ENCODE assay signal across 8 cellular contexts in genomic region chr3:194138098-194138474, GRCh38. TPM values are rescaled to one million over a fixed set of nuclear protein-coding genes. Genes with fewer than 3 reads are reported as not detected.
DNase-seq lines count a peak whose midpoint lies in the region; ATAC-seq and TF ChIP-seq lines count a peak whose summit lies in the region.

No MANE protein-coding gene starts in this region.

- H3K36me3 ChIP-seq in SK-N-SH (replicated peaks in 1 of 2; ENCODE audit: control insufficient read depth in 1 of 2, insufficient read depth in 2 of 2, low read length in 1 of 2), result peaks cover 0 to 7% of the 10 kb centered on the region in 2 experiments

- CTCF ChIA-PET in SK-N-SH (lab: Yijun Ruan, JAX), result interaction anchor here (0.8 to 7.7 kb wide), 38 partner anchors 9 to 499 kb away, joined by 3 to 94 read pairs (median 4); no protein-coding TSS in a partner anchor

- peaks cover 26% of the 10 kb centered on the region for H4K20me1 ChIP-seq in SK-N-SH (ENCODE audit: insufficient read depth)

- H3K4me1 ChIP-seq in SK-N-SH (ENCODE audit: control insufficient read depth in 1 of 2, insufficient read depth in 2 of 2, low read depth in 1 of 2, low read length in 1 of 2), result peaks cover 22 to 76% of the 10 kb centered on the region in 2 experiments

- H3K4me2 ChIP-seq in SK-N-SH, result peak overlapping the region; percentile 96

- 70% methylated on average over 8 of the region's 15 CpGs for WGBS in SK-N-SH (ENCODE audit: low lambda C conversion rate)

- POLR2A ChIA-PET in SK-N-SH (lab: Yijun Ruan, JAX), result interaction anchor here (1.5 to 5.6 kb wide), 3 partner anchors 134 to 357 kb away, joined by 3 to 49 read pairs (median 5); no protein-coding TSS in a partner anchor

- TF ChIP-seq CTCF in GM12875 (IDR thresholded peaks at IDR 0.05; ENCODE audit: borderline replicate concordance, insufficient read depth, low read depth, low read length), result no peak
- TF ChIP-seq CTCF in SK-N-SH (IDR thresholded peaks at IDR 0.05), result peak; percentile 5; the same call in 1 of the 2 replicates
- peak; percentile 1 for TF ChIP-seq CTCF in foreskin fibroblast (IDR thresholded peaks at IDR 0.05; ENCODE audit: low read depth, low read length)

- TF ChIP-seq EP300 in SK-N-SH (IDR thresholded peaks at IDR 0.05; ENCODE audit: borderline replicate concordance in 1 of 2, low read depth in 1 of 2, low read length in 1 of 2), result no peak

- no peaks in the 10 kb centered on the region for H3K27me3 ChIP-seq in SK-N-SH (ENCODE audit: insufficient read depth)

- DNase-seq in SK-N-SH, result no peak
- no peak for DNase-seq in foreskin fibroblast
- no peak for DNase-seq in skeletal muscle cell (ENCODE audit: low read depth)
- no peak for DNase-seq in GM19238 (ENCODE audit: insufficient read length, low spot score)
- no peak for DNase-seq in NCI-H187 (lab: John Stamatoyannopoulos, UW)

- H3K9me3 ChIP-seq in SK-N-SH, result no peaks in the 10 kb centered on the region

- H3K4me3 ChIP-seq in GM12875 (ENCODE audit: low read depth, low read length) (peak overlapping the region; percentile 87), SK-N-SH (ENCODE audit: low read depth in 2 of 2, low read length in 1 of 2) (peak overlapping the region; percentile 71 to 83; a peak in 3 of 4 replicates), foreskin fibroblast (ENCODE audit: low read depth in 1 of 2, low read length in 2 of 2) (peak overlapping the region; percentile 60 to 65), skeletal muscle cell (ENCODE audit: low read depth, low read length) (peak overlapping the region; percentile 62)

- no peak for TF ChIP-seq RAD21 in SK-N-SH (IDR thresholded peaks at IDR 0.05; ENCODE audit: low read length)

- no peaks in the 10 kb centered on the region for H3K9me2 ChIP-seq in SK-N-SH

- ATAC-seq in HG02981 (IDR thresholded peaks at IDR 0.05; ENCODE audit: unreplicated experiment), result no peak
- no peak for ATAC-seq in GM18867 (IDR thresholded peaks at IDR 0.05; ENCODE audit: unreplicated experiment)

- no peak overlapping the region for H2AFZ ChIP-seq in SK-N-SH (ENCODE audit: low read depth)

- peaks cover 21% of the 10 kb centered on the region for H3K79me2 ChIP-seq in SK-N-SH (ENCODE audit: insufficient read depth)

- peak overlapping the region; percentile 95 to 98 for H3K27ac ChIP-seq in SK-N-SH (ENCODE audit: low read depth in 2 of 2, low read length in 1 of 2)

- peaks cover 56% of the 10 kb centered on the region for H3F3A ChIP-seq in SK-N-SH (replicated peaks; ENCODE audit: insufficient read depth)

- peak overlapping the region; percentile 96; the same call in 1 of the 2 replicates for H3K9ac ChIP-seq in SK-N-SH

TF ChIP-seq in SK-N-SH, 30 proteins besides CTCF, POLR2A, EP300 and RAD21:
- TF ChIP-seq EZH2phosphoT487 (IDR thresholded peaks at IDR 0.05; ENCODE audit: borderline replicate concordance, low read depth) (no peak), ZBTB33 (IDR thresholded peaks at IDR 0.05; ENCODE audit: borderline replicate concordance, low read depth) (no peak), SMC3 (IDR thresholded peaks at IDR 0.05; ENCODE audit: low read depth, low read length) (no peak), TCF12 (IDR thresholded peaks at IDR 0.05) (no peak), GATA2 (CRISPR knock-in tag; IDR thresholded peaks at IDR 0.05) (no peak), RFX5 (IDR thresholded peaks at IDR 0.05; ENCODE audit: low read length) (no peak), NRF1 (IDR thresholded peaks at IDR 0.05; ENCODE audit: low read depth, low read length) (no peak), TEAD4 (IDR thresholded peaks at IDR 0.05; ENCODE audit: borderline replicate concordance, insufficient read depth) (no peak), MXI1 (IDR thresholded peaks at IDR 0.05; ENCODE audit: low read depth, low read length) (no peak), USF1 (IDR thresholded peaks at IDR 0.05; ENCODE audit: borderline replicate concordance, low read depth) (no peak), RCOR1 (IDR thresholded peaks at IDR 0.05; ENCODE audit: low read length) (no peak), GABPA (IDR thresholded peaks at IDR 0.05; ENCODE audit: low read depth) (no peak), NFIC (IDR thresholded peaks at IDR 0.05; ENCODE audit: borderline replicate concordance) (no peak), CHD2 (IDR thresholded peaks at IDR 0.05; ENCODE audit: low read length, partially characterized antibody) (no peak), FOXJ3 (CRISPR knock-in tag; IDR thresholded peaks at IDR 0.05) (no peak)

RNA-seq across cellular contexts. Expression of gene HES1, which starts 2.1 kb away (rescaled TPM):
- 152 and 225 TPM in 2 replicates for polyA plus RNA-seq in SK-N-SH (2012; rRNA removed)
- polyA plus RNA-seq in SK-N-SH (2012; cell fraction: cytosol; rRNA removed), result 98.1 and 119 TPM in 2 replicates
- polyA plus RNA-seq in SK-N-SH (2012; cell fraction: nucleus; rRNA removed), result 440 and 504 TPM in 2 replicates
